In the genomic region with DNA sequence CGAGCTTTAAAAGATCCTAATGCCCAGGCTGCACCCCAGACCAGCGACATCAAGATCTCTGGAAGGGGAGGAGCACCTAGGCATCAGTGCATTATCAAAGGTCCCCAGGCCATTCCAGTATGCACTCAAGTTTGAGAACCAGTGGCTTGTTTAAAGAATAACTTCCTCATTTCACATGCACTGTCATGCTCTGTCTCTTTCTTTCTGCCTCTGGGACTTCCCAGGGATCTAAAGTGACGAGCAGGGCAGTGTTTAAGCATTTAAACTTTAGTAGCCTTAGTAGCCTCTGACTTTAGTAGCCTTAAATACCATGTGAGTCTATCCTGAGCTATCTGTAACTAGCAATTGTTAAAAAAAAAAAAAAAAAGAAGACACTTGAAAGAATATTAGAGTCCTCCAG, we compare ENCODE assay signal across 14 cellular contexts. TPM values are rescaled to one million over a fixed set of nuclear protein-coding genes. Genes with fewer than 3 reads are reported as not detected.
A peak's percentile ranks its signal among the peaks of the same experiment; 100 is the strongest.
DNase-seq lines count a peak whose midpoint lies in the region; ATAC-seq and TF ChIP-seq lines count a peak whose summit lies in the region.
"Had no signal": no experiment of that assay in that cellular context is flagged by ENCODE, and none has a peak within 500 bp of the region (broad histone marks: within the 10 kb centered on the region; RNA-seq: fewer than 3 reads in every experiment).

No MANE protein-coding gene starts in this region.

- H3K4me2 ChIP-seq in OCI-LY3 (ENCODE audit: low read length), result peak overlapping the region; percentile 65

- H3K4me1 ChIP-seq in OCI-LY3 (ENCODE audit: low read length) (peaks cover 25% of the 10 kb centered on the region), thyroid gland (no peaks in the 10 kb centered on the region)
- H3K4me1 ChIP-seq: adrenal gland, psoas muscle had no signal

- no peaks in the 10 kb centered on the region for H3K9me3 ChIP-seq in OCI-LY3 (ENCODE audit: insufficient read depth, low read length)
- no peaks in the 10 kb centered on the region for H3K9me3 ChIP-seq in thyroid gland
- no peaks in the 10 kb centered on the region for H3K9me3 ChIP-seq in WERI-Rb-1 (ENCODE audit: severe bottlenecking)
- H3K9me3 ChIP-seq: adrenal gland, psoas muscle had no signal

- H4K20me1 ChIP-seq in OCI-LY3 (ENCODE audit: insufficient read depth, low read length), result no peaks in the 10 kb centered on the region

- H3K36me3 ChIP-seq in OCI-LY3 (replicated peaks; ENCODE audit: low read depth, low read length) (no peaks in the 10 kb centered on the region), thyroid gland (no peaks in the 10 kb centered on the region), WERI-Rb-1 (no peaks in the 10 kb centered on the region)
- H3K36me3 ChIP-seq: adrenal gland had no signal

- ATAC-seq in GM19351 (IDR thresholded peaks at IDR 0.05; ENCODE audit: unreplicated experiment), result peak; percentile 96
- peak; percentile 93 for ATAC-seq in HG02884 (IDR thresholded peaks at IDR 0.05; ENCODE audit: unreplicated experiment)
- ATAC-seq: Panc1, psoas muscle had no signal

- H2AFZ ChIP-seq in OCI-LY3 (ENCODE audit: low read depth, low read length), result peak overlapping the region; percentile 62; the same call in 1 of the 2 replicates

- H3K79me2 ChIP-seq in OCI-LY3 (ENCODE audit: low read length), result no peaks in the 10 kb centered on the region

- no peak for TF ChIP-seq CTCF in OCI-LY3 (IDR thresholded peaks at IDR 0.05; ENCODE audit: low read depth, low read length)
- no peak for TF ChIP-seq CTCF in thyroid gland (IDR thresholded peaks at IDR 0.05)
- no peak for TF ChIP-seq CTCF in WERI-Rb-1 (IDR thresholded peaks at IDR 0.05; ENCODE audit: low read depth, low read length)

- intact Hi-C loops in thyroid gland (cut with DNase I), result loop anchor here (10.0 kb wide), 1 partner anchor 279 kb away; no protein-coding TSS in a partner anchor

- H3K9ac ChIP-seq in OCI-LY3 (ENCODE audit: low read length), result peak overlapping the region; percentile 8; the same call in 1 of the 2 replicates

- DNase-seq in Caki2 (ENCODE audit: low read depth), result peak; percentile 71
- no peak for DNase-seq in activated CD4-positive, CD25-positive, alpha-beta regulatory T cell treated with anti-CD3 and anti-CD28 coated beads, Interleukin-2, amount 50 U/mL, for 72 hours
- DNase-seq in NCI-H345 (lab: John Stamatoyannopoulos, UW), result no peak
- no peak for DNase-seq in thyroid gland
- DNase-seq in WERI-Rb-1, result no peak
- DNase-seq: activated CD4-positive, alpha-beta T cell treated with anti-CD3 and anti-CD28 coated beads, Interleukin-2, amount 50 U/mL, for 4 hours; adrenal gland; kidney; psoas muscle had no signal

- H3K27ac ChIP-seq in OCI-LY3 (ENCODE audit: low read length) (no peak overlapping the region), thyroid gland (no peak overlapping the region), WERI-Rb-1 (no peak overlapping the region)
- H3K27ac ChIP-seq: adrenal gland, psoas muscle had no signal

- in situ Hi-C loops in Caki2 (cut with HindIII; ENCODE audit: low pct_unique_long_range_greater_than_20kb, low sequenced_read_pairs), result no loop called here

- no peak for TF ChIP-seq POLR2A in thyroid gland (IDR thresholded peaks at IDR 0.05)

- H3K4me3 ChIP-seq in OCI-LY3 (ENCODE audit: low read length), result peak overlapping the region; percentile 18; the same call in 1 of the 2 replicates
- H3K4me3 ChIP-seq in thyroid gland (replicated peaks in 1 of 3), result no peak overlapping the region
- H3K4me3 ChIP-seq in WERI-Rb-1 (ENCODE audit: low read depth, low read length), result no peak overlapping the region
- H3K4me3 ChIP-seq: adrenal gland, psoas muscle had no signal

- WGBS in thyroid gland, 2 donors, result 46 to 67% methylated on average over 3 of the region's 3 CpGs

- H3K27me3 ChIP-seq in OCI-LY3 (ENCODE audit: low read depth, low read length) (peaks cover 12% of the 10 kb centered on the region; the same call in 1 of the 2 replicates), thyroid gland (no peaks in the 10 kb centered on the region), WERI-Rb-1 (ENCODE audit: insufficient read depth, low read depth, severe bottlenecking) (no peaks in the 10 kb centered on the region)
- H3K27me3 ChIP-seq: adrenal gland had no signal

RNA-seq across cellular contexts. Expression of a gene that starts 8.9 kb away (rescaled TPM):
- total RNA-seq in Caki2 (2014; rRNA removed; shearing (Covaris generic); ENCODE audit: low replicate concordance), result 27.9 and 33.0 TPM in 2 replicates
- total RNA-seq in thyroid gland, result 100 to 1,000 TPM; 103 to 172 (median 129) TPM

RNA-seq across cellular contexts. Expression of a gene that starts 43.1 kb away (rescaled TPM):
- not detected in 2 replicates for total RNA-seq in Caki2 (2014; rRNA removed; shearing (Covaris generic); ENCODE audit: low replicate concordance)
- total RNA-seq in thyroid gland, result not detected
- total RNA-seq: endothelial cell of umbilical vein, kidney, psoas muscle had no signal
